Comparison of ENCODE assay signal across 9 cellular contexts in the genomic region with DNA sequence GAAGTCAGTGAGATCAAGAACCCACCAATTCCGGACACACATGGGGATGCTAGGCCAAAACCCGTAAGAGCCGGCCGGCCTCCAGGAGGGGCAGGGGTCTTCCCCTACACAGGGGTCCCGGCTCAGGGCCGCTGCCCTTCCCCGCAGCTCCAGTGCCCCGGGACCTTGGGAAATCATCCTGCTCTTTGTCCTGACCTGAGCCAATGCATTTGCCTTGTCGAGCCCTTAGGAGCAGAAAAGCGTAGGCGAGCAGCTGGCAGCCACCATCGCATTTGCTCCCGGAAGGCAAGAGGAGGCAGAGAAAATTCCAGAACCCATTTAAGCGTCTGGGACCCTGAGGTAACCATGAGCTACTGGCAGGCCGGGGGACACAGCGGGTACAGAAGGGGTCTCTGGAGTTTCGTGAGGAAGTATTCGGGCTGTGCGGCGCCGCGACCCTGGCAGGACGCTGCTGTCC. TPM values are rescaled to one million over a fixed set of nuclear protein-coding genes. Genes with fewer than 3 reads are reported as not detected.
A peak's percentile ranks its signal among the peaks of the same experiment; 100 is the strongest.
DNase-seq lines count a peak whose midpoint lies in the region; ATAC-seq and TF ChIP-seq lines count a peak whose summit lies in the region.
"Had no signal": no experiment of that assay in that cellular context is flagged by ENCODE, and none has a peak within 500 bp of the region (broad histone marks: within the 10 kb centered on the region; RNA-seq: fewer than 3 reads in every experiment).

No MANE protein-coding gene starts in this region.

- no peak for TF ChIP-seq CTCF in brain microvascular endothelial cell (IDR thresholded peaks at IDR 0.05; ENCODE audit: low read depth, low read length, missing control alignments)
- TF ChIP-seq CTCF in lower leg skin (IDR thresholded peaks at IDR 0.05), result no peak
- no peak for TF ChIP-seq CTCF in thyroid gland (IDR thresholded peaks at IDR 0.05)

- peaks cover 4 to 12% of the 10 kb centered on the region in 2 donors for H3K4me1 ChIP-seq in thyroid gland

- 36 to 51% methylated on average over 19 to 21 of the region's 23 CpGs for WGBS in lower leg skin, 2 donors
- WGBS in thyroid gland, 2 donors, result 72 to 88% methylated on average over 8 to 12 of the region's 23 CpGs

- H3K4me3 ChIP-seq in brain microvascular endothelial cell (ENCODE audit: low read depth, low read length) (peak overlapping the region; percentile 57), lower leg skin (ENCODE audit: low read depth, poor library complexity, severe bottlenecking) (peak overlapping the region; percentile 37), thyroid gland (replicated peaks in 1 of 3) (peak overlapping the region in 1 of 3 donors; percentile 24)

- H3K27ac ChIP-seq in brain microvascular endothelial cell (no peak overlapping the region), thyroid gland (peak overlapping the region in 2 of 3 donors; percentile 46 to 52)

- H3K4me1 Mint-ChIP-seq in T-helper 2 cell treated with Interferon-gamma antibody and Interleukin-4, amounts not matched to agents 5 μg/mL and 100 μg/mL, for 36 hours (ENCODE audit: low read depth), result peaks cover 4% of the 10 kb centered on the region
- H3K4me1 Mint-ChIP-seq: brain had no signal

- no peak overlapping the region for H3K27ac Mint-ChIP-seq in T-helper 2 cell treated with Interferon-gamma antibody and Interleukin-4, amounts not matched to agents 5 μg/mL and 100 μg/mL, for 36 hours
- H3K27ac Mint-ChIP-seq: brain had no signal

- no peak for ATAC-seq in HG03457 (IDR thresholded peaks at IDR 0.05; ENCODE audit: unreplicated experiment)

- no peaks in the 10 kb centered on the region for H3K27me3 Mint-ChIP-seq in T-helper 2 cell treated with Interferon-gamma antibody and Interleukin-4, amounts not matched to agents 5 μg/mL and 100 μg/mL, for 36 hours (ENCODE audit: low read depth)

- TF ChIP-seq POLR2A in lower leg skin (IDR thresholded peaks at IDR 0.05) (no peak), thyroid gland (IDR thresholded peaks at IDR 0.05) (no peak)

- H3K4me3 Mint-ChIP-seq in T-helper 2 cell treated with Interferon-gamma antibody and Interleukin-4, amounts not matched to agents 5 μg/mL and 100 μg/mL, for 36 hours, result peak overlapping the region; percentile 54
- H3K4me3 Mint-ChIP-seq: brain had no signal

- intact Hi-C loops in lower leg skin (cut with DNase I; ENCODE audit: low total_unique reads) (loop anchor here (10.0 kb wide), 1 partner anchor 181 kb away; no protein-coding TSS in a partner anchor), thyroid gland (cut with DNase I) (loop anchor here (5.0 kb wide), 2 partner anchors 169 to 274 kb away; no protein-coding TSS in a partner anchor)

- H3K36me3 Mint-ChIP-seq in T-helper 2 cell treated with Interferon-gamma antibody and Interleukin-4, amounts not matched to agents 5 μg/mL and 100 μg/mL, for 36 hours (ENCODE audit: low read depth), result no peaks in the 10 kb centered on the region
- H3K36me3 Mint-ChIP-seq: brain had no signal

- H3K36me3 ChIP-seq in brain microvascular endothelial cell (replicated peaks) (no peaks in the 10 kb centered on the region), thyroid gland (no peaks in the 10 kb centered on the region)

- no peaks in the 10 kb centered on the region for H3K9me3 Mint-ChIP-seq in T-helper 2 cell treated with Interferon-gamma antibody and Interleukin-4, amounts not matched to agents 5 μg/mL and 100 μg/mL, for 36 hours

- H3K9me3 ChIP-seq in thyroid gland, result no peaks in the 10 kb centered on the region

- in situ Hi-C loops in brain microvascular endothelial cell (cut with HindIII; ENCODE audit: low pct_ligation_motif_present, low sequenced_read_pairs), result no loop called here

- no peaks in the 10 kb centered on the region for H3K27me3 ChIP-seq in brain microvascular endothelial cell (replicated peaks)
- no peaks in the 10 kb centered on the region for H3K27me3 ChIP-seq in thyroid gland

- no peak for DNase-seq in T-helper 2 cell treated with Interferon-gamma antibody and Interleukin-4, amounts not matched to agents 5 μg/mL and 100 μg/mL, for 36 hours (ENCODE audit: low spot score)
- DNase-seq in T-helper 2 cell, result no peak
- DNase-seq in brain microvascular endothelial cell, result no peak
- DNase-seq in lower leg skin (ENCODE audit: low spot score in 2 of 2), result no peak
- DNase-seq in thyroid gland, result peak in 1 of 2 donors; percentile 6
- DNase-seq in NCI-H146 (lab: John Stamatoyannopoulos, UW), result no peak
- DNase-seq in cerebellar cortex (ENCODE audit: low spot score), result no peak

RNA-seq across cellular contexts. Expression of a gene that starts 7.4 kb away (rescaled TPM):
- total RNA-seq in lower leg skin (10 to 100 TPM; 37.9 to 42.5 (median 40.3) TPM), thyroid gland (10 to 100 TPM; 44.7 to 65.4 (median 52.2) TPM)

RNA-seq across cellular contexts. Expression of a gene that starts 29.3 kb away (rescaled TPM):
- 100 to 1,000 TPM; 106 to 291 (median 178) TPM for total RNA-seq in lower leg skin
- total RNA-seq in thyroid gland, result 10 to 100 TPM; 29.6 to 43.5 (median 36.7) TPM
